Comparison of ENCODE assay signal across 23 cellular contexts in genomic region chr6:125939796-125940195, GRCh38.
"Had no signal": no experiment of that assay in that cellular context is flagged by ENCODE, and none has a peak within 500 bp of the region (broad histone marks: within the 10 kb centered on the region; RNA-seq: fewer than 3 reads in every experiment).

No MANE protein-coding gene starts in this region.

- FAIRE-seq: endometrium, urothelium cell line had no signal

- H3K27me3 Mint-ChIP-seq: dendritic cell treated with granulocyte-macrophage colony-stimulating factor and Interleukin-4, amounts not matched to agents 40 ng/mL and 50 ng/mL, for 4 days had no signal

- H3K27ac Mint-ChIP-seq: activated CD4-positive, alpha-beta T cell treated with anti-CD3 and anti-CD28 coated beads, Interleukin-2, amount 10 ng/mL, durations not matched to agents 7 days and 5 days; activated naive CD4-positive, alpha-beta T cell treated with anti-CD3 and anti-CD28 coated beads, Interleukin-2, amount 10 ng/mL, durations not matched to agents 7 days and 5 days; dendritic cell treated with granulocyte-macrophage colony-stimulating factor and Interleukin-4, amounts not matched to agents 40 ng/mL and 50 ng/mL, for 4 days; stimulated activated naive B cell treated with anti-CD40 and anti-IgM and Interleukin-4, amounts not matched to agents 10 μg/mL and 1 μg/mL and 100 μg/mL, for 72 hours had no signal

- H3K36me3 Mint-ChIP-seq: activated naive CD4-positive, alpha-beta T cell treated with anti-CD3 and anti-CD28 coated beads, Interleukin-2, amount 10 ng/mL, durations not matched to agents 7 days and 5 days; stimulated activated naive B cell treated with anti-CD40 and anti-IgM and Interleukin-4, amounts not matched to agents 10 μg/mL and 1 μg/mL and 100 μg/mL, for 72 hours had no signal

- H3K27me3 ChIP-seq: body of pancreas, sigmoid colon, transverse colon had no signal

- H3K4me1 Mint-ChIP-seq: activated naive CD4-positive, alpha-beta T cell treated with anti-CD3 and anti-CD28 coated beads, Interleukin-2, amount 10 ng/mL, durations not matched to agents 7 days and 5 days; nephron; stimulated activated naive B cell treated with anti-CD40 and anti-IgM and Interleukin-4, amounts not matched to agents 10 μg/mL and 1 μg/mL and 100 μg/mL, for 72 hours had no signal

- H3K4me3 Mint-ChIP-seq: activated CD4-positive, alpha-beta T cell treated with anti-CD3 and anti-CD28 coated beads, Interleukin-2, amount 10 ng/mL, durations not matched to agents 7 days and 5 days; activated naive CD4-positive, alpha-beta T cell treated with anti-CD3 and anti-CD28 coated beads, Interleukin-2, amount 10 ng/mL, durations not matched to agents 7 days and 5 days; dendritic cell treated with granulocyte-macrophage colony-stimulating factor and Interleukin-4, amounts not matched to agents 40 ng/mL and 50 ng/mL, for 4 days; nephron; stimulated activated naive B cell treated with anti-CD40 and anti-IgM and Interleukin-4, amounts not matched to agents 10 μg/mL and 1 μg/mL and 100 μg/mL, for 72 hours had no signal

- H3K9me3 ChIP-seq: body of pancreas, left ventricle myocardium inferior, sigmoid colon, transverse colon had no signal

- DNase-seq: activated CD4-positive, alpha-beta T cell treated with anti-CD3 and anti-CD28 coated beads, Interleukin-2, amount 10 ng/mL, durations not matched to agents 7 days and 5 days; activated CD8-positive, alpha-beta memory T cell treated with anti-CD3 and anti-CD28 coated beads, Interleukin-2, amount 50 U/mL, for 4 hours; activated effector memory CD4-positive, alpha-beta T cell treated with anti-CD3 and anti-CD28 coated beads, Interleukin-2, amount 50 U/mL, for 16 hours; activated naive CD4-positive, alpha-beta T cell treated with anti-CD3 and anti-CD28 coated beads, Interleukin-2, amount 10 ng/mL, durations not matched to agents 7 days and 5 days; activated T-cell treated with anti-CD3 and anti-CD28 coated beads, Interleukin-2, amount 50 U/mL, for 48 hours; anterior cingulate cortex; body of pancreas; effector CD4-positive, alpha-beta T cell; erythroblast; foreskin melanocyte; left ventricle myocardium inferior; midbrain; sigmoid colon; stimulated activated CD4-positive, alpha-beta T cell treated with anti-CD3 and anti-CD28 coated beads, Interleukin-15, amount 100 ng/mL, for 24 hours; stimulated activated naive B cell treated with anti-CD40 and anti-IgM and Interleukin-4, amounts not matched to agents 10 μg/mL and 1 μg/mL and 100 μg/mL, for 72 hours; transverse colon had no signal

- H3K9me3 Mint-ChIP-seq: activated CD4-positive, alpha-beta T cell treated with anti-CD3 and anti-CD28 coated beads, Interleukin-2, amount 10 ng/mL, durations not matched to agents 7 days and 5 days; activated naive CD4-positive, alpha-beta T cell treated with anti-CD3 and anti-CD28 coated beads, Interleukin-2, amount 10 ng/mL, durations not matched to agents 7 days and 5 days; dendritic cell treated with granulocyte-macrophage colony-stimulating factor and Interleukin-4, amounts not matched to agents 40 ng/mL and 50 ng/mL, for 4 days; nephron; stimulated activated naive B cell treated with anti-CD40 and anti-IgM and Interleukin-4, amounts not matched to agents 10 μg/mL and 1 μg/mL and 100 μg/mL, for 72 hours had no signal

- H3K27ac ChIP-seq: body of pancreas, left ventricle myocardium inferior, sigmoid colon, transverse colon, VCaP had no signal

- H3K4me3 ChIP-seq: body of pancreas, left ventricle myocardium inferior, sigmoid colon, smooth muscle cell, transverse colon had no signal

- ATAC-seq: activated CD4-positive, CD25-positive, alpha-beta regulatory T cell treated with anti-CD3 and anti-CD28 coated beads, Interleukin-2, amount 50 U/mL, for 24 hours; body of pancreas; stimulated activated naive B cell treated with anti-CD40 and anti-IgM and Interleukin-4, amounts not matched to agents 10 μg/mL and 1 μg/mL and 100 μg/mL, for 72 hours had no signal

- H3K36me3 ChIP-seq: left ventricle myocardium inferior, sigmoid colon, transverse colon had no signal
